Comparison of ENCODE assay signal across 25 cellular contexts in the genomic region with DNA sequence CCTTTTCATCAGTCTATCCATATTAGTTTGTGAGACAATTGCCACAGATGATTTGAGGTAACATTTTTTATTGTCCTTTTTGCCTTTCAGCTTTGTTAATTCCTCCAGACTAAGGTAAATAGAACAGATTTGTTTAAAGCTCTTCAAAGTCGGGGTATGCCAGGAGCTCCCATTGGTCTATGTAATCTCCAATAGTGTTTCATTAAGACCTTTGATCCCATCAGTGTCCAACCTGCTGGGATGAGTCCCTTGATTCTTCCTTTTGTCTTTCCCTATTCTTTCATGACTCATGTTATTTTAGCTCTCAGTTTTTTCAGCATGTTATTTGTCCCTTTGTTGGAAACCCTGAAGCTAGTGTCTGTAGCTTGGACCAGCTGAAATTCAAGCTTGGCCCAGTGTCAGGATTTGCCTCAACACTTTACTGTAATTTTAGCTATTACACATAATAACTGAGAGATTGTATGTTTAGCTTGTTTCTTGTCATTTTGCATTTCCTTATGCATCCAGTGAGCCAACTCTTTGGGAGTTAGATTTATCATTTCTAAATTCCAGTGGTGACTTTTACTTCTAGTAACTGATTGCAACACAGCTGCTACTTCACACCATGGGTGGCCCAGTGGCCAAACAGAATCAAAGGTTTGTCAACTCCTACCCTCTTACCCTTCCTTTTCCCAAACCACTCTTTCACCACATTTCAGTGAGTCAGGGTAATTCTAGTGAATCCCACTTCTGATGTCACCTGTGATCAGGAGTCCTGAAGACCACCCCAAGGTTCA. TPM values are rescaled to one million over a fixed set of nuclear protein-coding genes. Genes with fewer than 3 reads are reported as not detected.
DNase-seq lines count a peak whose midpoint lies in the region; ATAC-seq and TF ChIP-seq lines count a peak whose summit lies in the region.
"Had no signal": no experiment of that assay in that cellular context is flagged by ENCODE, and none has a peak within 500 bp of the region (broad histone marks: within the 10 kb centered on the region; RNA-seq: fewer than 3 reads in every experiment).

No MANE protein-coding gene starts in this region.

- no peak overlapping the region for H3K4me2 ChIP-seq in GM23248 (ENCODE audit: unreplicated experiment)

- H3K4me1 Mint-ChIP-seq in naive thymus-derived CD8-positive, alpha-beta T cell, result peaks cover 10 to 35% (median 26%) of the 10 kb centered on the region in 4 donors
- H3K4me1 Mint-ChIP-seq in HFFc6 (ENCODE audit: low read depth), result no peaks in the 10 kb centered on the region
- H3K4me1 Mint-ChIP-seq: activated CD4-positive, alpha-beta memory T cell treated with anti-CD3 and anti-CD28 coated beads, Interleukin-2, amount 10 ng/mL, durations not matched to agents 7 days and 5 days; CD14-positive monocyte had no signal

- H2AFZ ChIP-seq in GM23248, result no peak overlapping the region

- ATAC-seq in naive thymus-derived CD8-positive, alpha-beta T cell, result no peak
- ATAC-seq in GM18861 (IDR thresholded peaks at IDR 0.05; ENCODE audit: unreplicated experiment) (no peak), HG02759 (IDR thresholded peaks at IDR 0.05; ENCODE audit: unreplicated experiment) (no peak)

- H3K36me3 Mint-ChIP-seq in naive thymus-derived CD8-positive, alpha-beta T cell, result peaks cover 0 to 21% (median 6%) of the 10 kb centered on the region in 3 donors
- peaks cover 1% of the 10 kb centered on the region for H3K36me3 Mint-ChIP-seq in HFFc6 (ENCODE audit: low read depth)

- no peaks in the 10 kb centered on the region for H3K27me3 ChIP-seq in GM23248 (replicated peaks; ENCODE audit: insufficient read depth)
- H3K27me3 ChIP-seq: brain microvascular endothelial cell, right atrium auricular region had no signal

- no peaks in the 10 kb centered on the region for H3K27me3 Mint-ChIP-seq in naive thymus-derived CD8-positive, alpha-beta T cell
- H3K27me3 Mint-ChIP-seq in HFFc6 (ENCODE audit: insufficient read depth), result peaks cover 3% of the 10 kb centered on the region

- H3F3A ChIP-seq in GM23248 (ENCODE audit: insufficient read depth), result no peaks in the 10 kb centered on the region

- peaks cover 0 to 9% (median under 1%) of the 10 kb centered on the region in 9 donors for H3K9me3 Mint-ChIP-seq in naive thymus-derived CD8-positive, alpha-beta T cell
- peaks cover under 1% of the 10 kb centered on the region; the same call in 1 of the 2 replicates for H3K9me3 Mint-ChIP-seq in HFFc6
- H3K9me3 Mint-ChIP-seq: activated CD4-positive, alpha-beta memory T cell treated with anti-CD3 and anti-CD28 coated beads, Interleukin-2, amount 10 ng/mL, durations not matched to agents 7 days and 5 days; activated T-helper 1 cell treated with anti-CD3 and anti-CD28 coated beads, Interleukin-12 subunit alpha, Interleukin-12 subunit beta, Interleukin-2, Interleukin-4 antibody, amounts not matched to agents 30 ng/mL and 10 ng/mL and 1 ng/mL, durations not matched to agents 14 hours and 24 hours and 36 hours; T-helper 2 cell treated with Interferon-gamma antibody and Interleukin-4, amounts not matched to agents 5 μg/mL and 100 μg/mL, for 36 hours had no signal

- H3K9me3 ChIP-seq in GM23248 (ENCODE audit: low read depth), result no peaks in the 10 kb centered on the region
- H3K9me3 ChIP-seq: right atrium auricular region had no signal

- H3K4me3 ChIP-seq in GM23248, result no peak overlapping the region
- no peak overlapping the region for H3K4me3 ChIP-seq in fibroblast of mammary gland (ENCODE audit: control insufficient read depth, low read depth, low read length)
- H3K4me3 ChIP-seq: right atrium auricular region had no signal

- no peaks in the 10 kb centered on the region for H3K36me3 ChIP-seq in GM23248 (ENCODE audit: low read depth)
- H3K36me3 ChIP-seq: brain microvascular endothelial cell, right atrium auricular region had no signal

- H3K27ac ChIP-seq in GM23248, result no peak overlapping the region
- H3K27ac ChIP-seq: brain microvascular endothelial cell, right atrium auricular region had no signal

- DNase-seq in GM23248, result peak; percentile 35
- peak; percentile 67 for DNase-seq in MV-4-11 (lab: John Stamatoyannopoulos, UW)
- DNase-seq in fibroblast of mammary gland (ENCODE audit: low read depth), result peak; percentile 47
- no peak for DNase-seq in naive thymus-derived CD8-positive, alpha-beta T cell
- no peak for DNase-seq in DMS 273 treated with DMSO at 0.1 percent for 48 hours (lab: John Stamatoyannopoulos, UW)
- DNase-seq in HFFc6, result no peak
- DNase-seq: activated CD4-positive, alpha-beta memory T cell treated with anti-CD3 and anti-CD28 coated beads, Interleukin-2, amount 10 ng/mL, durations not matched to agents 7 days and 5 days; activated CD4-positive, CD25-positive, alpha-beta regulatory T cell treated with anti-CD3 and anti-CD28 coated beads, Interleukin-2, amount 50 U/mL, for 72 hours; activated CD8-positive, alpha-beta memory T cell treated with anti-CD3 and anti-CD28 coated beads, Interleukin-2, amount 50 U/mL, for 4 hours; activated naive CD4-positive, alpha-beta T cell treated with anti-CD3 and anti-CD28 coated beads for 36 hours; amniotic stem cell; brain microvascular endothelial cell; DMS79 treated with DMSO at 0.1 percent for 48 hours; NCI-H1436 treated with DMSO at 0.1 percent for 48 hours; NCI-H446; NCI-H774; SIG-M5; stimulated activated CD4-positive, alpha-beta T cell treated with anti-CD3 and anti-CD28 coated beads, Interleukin-1b, Interleukin-23, amount 100 ng/mL, for 48 hours; stimulated activated naive CD4-positive, alpha-beta T cell treated with Interleukin-2 at 50 U/mL for 16 hours had no signal

- in situ Hi-C loops in GM23248 (cut with MboI), result no loop called here

- POLR2A ChIA-PET in naive thymus-derived CD8-positive, alpha-beta T cell (lab: Charles Lee), result interaction anchor here (1.5 kb wide), 1 partner anchor 15 kb away, joined by 4 read pairs; a partner anchor contains a TSS

- H3K4me3 Mint-ChIP-seq in naive thymus-derived CD8-positive, alpha-beta T cell, result no peak overlapping the region
- no peak overlapping the region for H3K4me3 Mint-ChIP-seq in HFFc6
- H3K4me3 Mint-ChIP-seq: activated CD4-positive, alpha-beta memory T cell treated with anti-CD3 and anti-CD28 coated beads, Interleukin-2, amount 10 ng/mL, durations not matched to agents 7 days and 5 days; activated naive CD4-positive, alpha-beta T cell treated with anti-CD3 and anti-CD28 coated beads for 36 hours; activated T-helper 1 cell treated with anti-CD3 and anti-CD28 coated beads, Interleukin-12 subunit alpha, Interleukin-12 subunit beta, Interleukin-2, Interleukin-4 antibody, amounts not matched to agents 30 ng/mL and 10 ng/mL and 1 ng/mL, durations not matched to agents 14 hours and 24 hours and 36 hours; CD14-positive monocyte; T-helper 2 cell treated with Interferon-gamma antibody and Interleukin-4, amounts not matched to agents 5 μg/mL and 100 μg/mL, for 36 hours had no signal

- H4K20me1 ChIP-seq in GM23248 (ENCODE audit: insufficient read depth), result no peaks in the 10 kb centered on the region

- H3K79me2 ChIP-seq in GM23248 (ENCODE audit: insufficient read depth), result no peaks in the 10 kb centered on the region

- H3K9ac ChIP-seq in GM23248, result no peak overlapping the region

- H3K27ac Mint-ChIP-seq in naive thymus-derived CD8-positive, alpha-beta T cell, result peak overlapping the region; percentile 9 to 87 (median 58)
- H3K27ac Mint-ChIP-seq in HFFc6, result no peak overlapping the region
- H3K27ac Mint-ChIP-seq: activated CD4-positive, alpha-beta memory T cell treated with anti-CD3 and anti-CD28 coated beads, Interleukin-2, amount 10 ng/mL, durations not matched to agents 7 days and 5 days; activated naive CD4-positive, alpha-beta T cell treated with anti-CD3 and anti-CD28 coated beads for 36 hours; activated T-helper 1 cell treated with anti-CD3 and anti-CD28 coated beads, Interleukin-12 subunit alpha, Interleukin-12 subunit beta, Interleukin-2, Interleukin-4 antibody, amounts not matched to agents 30 ng/mL and 10 ng/mL and 1 ng/mL, durations not matched to agents 14 hours and 24 hours and 36 hours; T-helper 2 cell treated with Interferon-gamma antibody and Interleukin-4, amounts not matched to agents 5 μg/mL and 100 μg/mL, for 36 hours had no signal

- WGBS in GM23248 (ENCODE audit: low coverage in 1 of 2, low lambda C conversion rate in 2 of 2, missing lambda C conversion rate in 2 of 2), 2 experiments, result 58 to 71% methylated on average over 1 of the region's 1 CpG

- H3K4me1 ChIP-seq in GM23248 (ENCODE audit: insufficient read depth), result no peaks in the 10 kb centered on the region
- H3K4me1 ChIP-seq: right atrium auricular region had no signal

- TF ChIP-seq CTCF in fibroblast of mammary gland (conservative IDR thresholded peaks at IDR 0.05; ENCODE audit: control insufficient read depth, insufficient read depth, low read depth, low read length), result no peak
- no peak for TF ChIP-seq CTCF in HFFc6 (IDR thresholded peaks at IDR 0.05)

- no peaks in the 10 kb centered on the region for H3K9me2 ChIP-seq in GM23248 (ENCODE audit: insufficient read depth)

RNA-seq across cellular contexts. Expression of a gene that starts 15.3 kb away (rescaled TPM):
- 2.4 TPM in 2 replicates for total RNA-seq in GM23248 (2014; rRNA removed; shearing (Covaris generic))
- 1.4 and 1.5 TPM in 2 replicates for polyA plus RNA-seq in GM23248 (2016; fragmentation: Nextera tagmentation; extraction: Ambion mirVana)
- 10 to 100 TPM; 10.9 to 12.7 TPM for total RNA-seq in naive thymus-derived CD8-positive, alpha-beta T cell
- polyA plus RNA-seq in naive thymus-derived CD8-positive, alpha-beta T cell, result 1 to 10 TPM; 1.8 to 4.0 (median 3.2) TPM
- total RNA-seq in HFFc6 (2021; fragmentation: NEBNext Ultra II Directional; extraction: Animal tissue kit (Norgen Biotek cat#: 25700)), result under 1 TPM; 0.38 to 0.76 (median 0.68) TPM

Comparison
In these comparisons a context has a peak if more than half of its experiments do, and no peak if none do; other contexts are left out.
1. DNase-seq: peak in GM23248 (single experiment), MV-4-11 (single experiment) and fibroblast of mammary gland (single experiment); none in naive thymus-derived CD8-positive, alpha-beta T cell (0 of 10), DMS 273 treated with DMSO at 0.1 percent for 48 hours (single experiment) and HFFc6 (single experiment).